In genomic region chr17:56939869-56940484, GRCh38 we compare ENCODE assay signal across 2 cellular contexts.
TF ChIP-seq lines count a peak whose summit lies in the region.

No MANE protein-coding gene starts in this region.

TF ChIP-seq in GM12891, 5 proteins besides CTCF, POLR2A, EP300 and RAD21 (continued from another document):
- TF ChIP-seq PAX5 (IDR thresholded peaks at IDR 0.05; ENCODE audit: insufficient read depth, low read length, severe bottlenecking) (no peak), POU2F2 (IDR thresholded peaks at IDR 0.05; ENCODE audit: low read depth, low read length) (no peak), TAF1 (IDR thresholded peaks at IDR 0.05; ENCODE audit: low read depth, low read length) (no peak)

TF ChIP-seq in H1, 55 proteins besides CTCF, POLR2A, EP300 and RAD21:
- 0 out of 4 replicates have a peak, but pooled peaks of 1 of the 2 experiments have one; percentile 15 for TF ChIP-seq SIN3A (conservative IDR thresholded peaks at IDR 0.05 in 1 of 2, IDR thresholded peaks at IDR 0.05 in 1 of 2; ENCODE audit: low read depth in 1 of 2, low read length in 2 of 2)
- TF ChIP-seq TEAD4 (IDR thresholded peaks at IDR 0.05; ENCODE audit: low read depth, low read length) = peak; percentile 87
- no peak for TF ChIP-seq MAFK (IDR thresholded peaks at IDR 0.05; ENCODE audit: low read depth, low read length)
TF ChIP-seq in H1: peak in this region for 2.
